13 cellular contexts compared by ENCODE assay signal in genomic region chr2:28419003-28419704, GRCh38. TPM values are rescaled to one million over a fixed set of nuclear protein-coding genes. Genes with fewer than 3 reads are reported as not detected.
DNase-seq lines count a peak whose midpoint lies in the region; ATAC-seq and TF ChIP-seq lines count a peak whose summit lies in the region.
"Had no signal": no experiment of that assay in that cellular context is flagged by ENCODE, and none has a peak within 500 bp of the region (broad histone marks: within the 10 kb centered on the region; RNA-seq: fewer than 3 reads in every experiment).

No MANE protein-coding gene starts in this region.

- in situ Hi-C loops in astrocyte of the spinal cord (cut with HindIII; ENCODE audit: low sequenced_read_pairs) = no loop called here

- no peak overlapping the region for H2AFZ ChIP-seq in SK-N-SH (ENCODE audit: low read depth)

- H3K4me1 Mint-ChIP-seq in natural killer cell treated with Interleukin-12 subunit alpha and Interleukin-12 subunit beta and Interleukin-15 and Interleukin-18, amount 100 ng/mL, for 72 hours (ENCODE audit: low read depth in 2 of 2) = peaks cover 31 to 48% of the 10 kb centered on the region in 2 donors

- no peak overlapping the region for H3K4me3 Mint-ChIP-seq in natural killer cell treated with Interleukin-12 subunit alpha and Interleukin-12 subunit beta and Interleukin-15 and Interleukin-18, amount 100 ng/mL, for 72 hours
- H3K4me3 Mint-ChIP-seq: type B pancreatic cell had no signal

- no peak overlapping the region for H3K27ac ChIP-seq in SK-N-SH (ENCODE audit: low read depth in 2 of 2, low read length in 1 of 2)

- H3K9ac ChIP-seq in SK-N-SH = no peak overlapping the region

- no peak for TF ChIP-seq EP300 in SK-N-SH (IDR thresholded peaks at IDR 0.05; ENCODE audit: borderline replicate concordance in 1 of 2, low read depth in 1 of 2, low read length in 1 of 2)

- H3K4me1 ChIP-seq in SK-N-SH (ENCODE audit: control insufficient read depth in 1 of 2, insufficient read depth in 2 of 2, low read depth in 1 of 2, low read length in 1 of 2) = peaks cover 3 to 6% of the 10 kb centered on the region in 2 experiments; a peak in 3 of 4 replicates
- H3K4me1 ChIP-seq in BE2C = peaks cover 3% of the 10 kb centered on the region; the same call in 1 of the 2 replicates

- H3K9me3 Mint-ChIP-seq in natural killer cell treated with Interleukin-12 subunit alpha and Interleukin-12 subunit beta and Interleukin-15 and Interleukin-18, amount 100 ng/mL, for 72 hours = no peaks in the 10 kb centered on the region
- H3K9me3 Mint-ChIP-seq: type B pancreatic cell had no signal

- no peaks in the 10 kb centered on the region for H3K27me3 Mint-ChIP-seq in natural killer cell treated with Interleukin-12 subunit alpha and Interleukin-12 subunit beta and Interleukin-15 and Interleukin-18, amount 100 ng/mL, for 72 hours
- H3K27me3 Mint-ChIP-seq: type B pancreatic cell had no signal

- H3K36me3 ChIP-seq in SK-N-SH (replicated peaks in 1 of 2; ENCODE audit: control insufficient read depth in 1 of 2, insufficient read depth in 2 of 2, low read length in 1 of 2) (peaks cover 14 to 26% of the 10 kb centered on the region in 2 experiments), BE2C (peaks cover 24% of the 10 kb centered on the region)

- no peak for DNase-seq in SK-N-SH
- peak; percentile 38 for DNase-seq in HuH-7 (ENCODE audit: low spot score)
- peak; percentile 14 for DNase-seq in astrocyte of the spinal cord (ENCODE audit: low read depth, low spot score)
- DNase-seq in natural killer cell treated with Interleukin-12 subunit alpha and Interleukin-12 subunit beta and Interleukin-15 and Interleukin-18, amount 100 ng/mL, for 72 hours (ENCODE audit: low spot score) = no peak
- no peak for DNase-seq in stimulated activated CD4-positive, alpha-beta T cell treated with anti-CD3 and anti-CD28 coated beads, Interleukin-4, amount 100 ng/mL, for 1 hour
- no peak for DNase-seq in BE2C
- DNase-seq: cerebellar nuclear complex, esophagus squamous epithelium, SIG-M5 had no signal

- ATAC-seq in SK-N-SH treated with all-trans-retinoic acid at 6 μM for 48 hours = no peak
- ATAC-seq in natural killer cell treated with Interleukin-12 subunit alpha and Interleukin-12 subunit beta and Interleukin-15 and Interleukin-18, amount 100 ng/mL, for 72 hours = no peak
- no peak for ATAC-seq in GM19035 (IDR thresholded peaks at IDR 0.05; ENCODE audit: unreplicated experiment)
- ATAC-seq: activated CD4-positive, CD25-positive, alpha-beta regulatory T cell treated with anti-CD3 and anti-CD28 coated beads, Interleukin-2, amount 50 U/mL, for 24 hours had no signal

- peaks cover 7% of the 10 kb centered on the region; the same call in 1 of the 2 replicates for H3K79me2 ChIP-seq in SK-N-SH (ENCODE audit: insufficient read depth)

- TF ChIP-seq RAD21 in SK-N-SH (IDR thresholded peaks at IDR 0.05; ENCODE audit: low read length) = peak; percentile 36

- H4K20me1 ChIP-seq in SK-N-SH (ENCODE audit: insufficient read depth) = peaks cover 5% of the 10 kb centered on the region; the same call in 1 of the 2 replicates

- H3K27ac Mint-ChIP-seq in natural killer cell treated with Interleukin-12 subunit alpha and Interleukin-12 subunit beta and Interleukin-15 and Interleukin-18, amount 100 ng/mL, for 72 hours = peak overlapping the region; percentile 27 to 83

- H3F3A ChIP-seq in SK-N-SH (replicated peaks; ENCODE audit: insufficient read depth) = peaks cover 32% of the 10 kb centered on the region

- no peak overlapping the region for H3K4me2 ChIP-seq in SK-N-SH

- WGBS in SK-N-SH (ENCODE audit: low lambda C conversion rate) = 95% methylated on average over 6 of the region's 6 CpGs

- CTCF ChIA-PET in SK-N-SH (lab: Yijun Ruan, JAX) = interaction anchor here (1.2 to 1.7 kb wide), 5 partner anchors 9 to 736 kb away, joined by 3 to 6 read pairs (median 5); no protein-coding TSS in a partner anchor

- H3K36me3 Mint-ChIP-seq in natural killer cell treated with Interleukin-12 subunit alpha and Interleukin-12 subunit beta and Interleukin-15 and Interleukin-18, amount 100 ng/mL, for 72 hours = peaks cover 4% of the 10 kb centered on the region

- H3K27me3 ChIP-seq in SK-N-SH (ENCODE audit: insufficient read depth) (no peaks in the 10 kb centered on the region), BE2C (no peaks in the 10 kb centered on the region)
- H3K27me3 ChIP-seq: esophagus squamous epithelium had no signal

- H3K9me2 ChIP-seq in SK-N-SH = no peaks in the 10 kb centered on the region

- H3K9me3 ChIP-seq in SK-N-SH (no peaks in the 10 kb centered on the region), BE2C (no peaks in the 10 kb centered on the region)
- H3K9me3 ChIP-seq: esophagus squamous epithelium had no signal

- no peak overlapping the region for H3K4me3 ChIP-seq in SK-N-SH (ENCODE audit: low read depth in 2 of 2, low read length in 1 of 2)
- no peak overlapping the region for H3K4me3 ChIP-seq in astrocyte of the spinal cord (ENCODE audit: low read depth, low read length)
- no peak overlapping the region for H3K4me3 ChIP-seq in BE2C (ENCODE audit: low read depth, low read length)
- H3K4me3 ChIP-seq: esophagus squamous epithelium had no signal

- TF ChIP-seq CTCF in SK-N-SH (IDR thresholded peaks at IDR 0.05) (no peak), astrocyte of the spinal cord (IDR thresholded peaks at IDR 0.05; ENCODE audit: low read depth, low read length) (no peak), BE2C (IDR thresholded peaks at IDR 0.05; ENCODE audit: low read depth, low read length) (no peak)

- POLR2A ChIA-PET in SK-N-SH (lab: Yijun Ruan, JAX) = no interaction called here

TF ChIP-seq in SK-N-SH, 30 proteins besides CTCF, POLR2A, EP300 and RAD21 (continues in another document):
- TF ChIP-seq POLR2AphosphoS5 (IDR thresholded peaks at IDR 0.05; ENCODE audit: low read depth, low read length) = peak; percentile 6; the same call in 1 of the 2 replicates
- TF ChIP-seq, protein P1, sequence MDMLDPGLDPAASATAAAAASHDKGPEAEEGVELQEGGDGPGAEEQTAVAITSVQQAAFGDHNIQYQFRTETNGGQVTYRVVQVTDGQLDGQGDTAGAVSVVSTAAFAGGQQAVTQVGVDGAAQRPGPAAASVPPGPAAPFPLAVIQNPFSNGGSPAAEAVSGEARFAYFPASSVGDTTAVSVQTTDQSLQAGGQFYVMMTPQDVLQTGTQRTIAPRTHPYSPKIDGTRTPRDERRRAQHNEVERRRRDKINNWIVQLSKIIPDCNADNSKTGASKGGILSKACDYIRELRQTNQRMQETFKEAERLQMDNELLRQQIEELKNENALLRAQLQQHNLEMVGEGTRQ (IDR thresholded peaks at IDR 0.05; ENCODE audit: borderline replicate concordance, low read depth, low read length) = no peak

TF ChIP-seq in SK-N-SH treated with all-trans-retinoic acid at 6 μM for 48 hours, 23 proteins besides CTCF, POLR2A, EP300 and RAD21:
- TF ChIP-seq ISL1 (CRISPR knock-in tag; IDR thresholded peaks at IDR 0.05) (no peak), PPARA (CRISPR knock-in tag; IDR thresholded peaks at IDR 0.05; ENCODE audit: borderline replicate concordance) (no peak), OSR1 (CRISPR knock-in tag; IDR thresholded peaks at IDR 0.05) (no peak), TOX (CRISPR knock-in tag; IDR thresholded peaks at IDR 0.05; ENCODE audit: borderline replicate concordance) (no peak), TCF4 (CRISPR knock-in tag; IDR thresholded peaks at IDR 0.05; ENCODE audit: borderline replicate concordance) (no peak)

RNA-seq across cellular contexts. Expression of gene FOSL2, which starts 26.5 kb away (rescaled TPM):
- 30.1 and 41.7 TPM in 2 replicates for polyA plus RNA-seq in SK-N-SH (2012; rRNA removed)
- 20.1 and 23.0 TPM in 2 replicates for polyA plus RNA-seq in SK-N-SH (2012; cell fraction: cytosol; rRNA removed)
- 50.5 and 72.9 TPM in 2 replicates for polyA plus RNA-seq in SK-N-SH (2012; cell fraction: nucleus; rRNA removed)
- 10 to 100 TPM; 44.5 to 52.5 TPM for total RNA-seq in natural killer cell treated with Interleukin-12 subunit alpha and Interleukin-12 subunit beta and Interleukin-15 and Interleukin-18, amount 100 ng/mL, for 72 hours
- polyA plus RNA-seq in BE2C (2012; ENCODE audit: insufficient read depth, insufficient read length, low read depth) = 16.2 TPM

Comparison
In these comparisons a context has a peak if more than half of its experiments do, and no peak if none do; other contexts are left out.
1. DNase-seq: peak in HuH-7 (single experiment) and astrocyte of the spinal cord (single experiment); none in SK-N-SH (single experiment), natural killer cell treated with Interleukin-12 subunit alpha and Interleukin-12 subunit beta and Interleukin-15 and Interleukin-18, amount 100 ng/mL, for 72 hours (single experiment), stimulated activated CD4-positive, alpha-beta T cell treated with anti-CD3 and anti-CD28 coated beads, Interleukin-4, amount 100 ng/mL, for 1 hour (single experiment) and BE2C (single experiment).